ENCODE assay signal across 7 cellular contexts in the genomic region with DNA sequence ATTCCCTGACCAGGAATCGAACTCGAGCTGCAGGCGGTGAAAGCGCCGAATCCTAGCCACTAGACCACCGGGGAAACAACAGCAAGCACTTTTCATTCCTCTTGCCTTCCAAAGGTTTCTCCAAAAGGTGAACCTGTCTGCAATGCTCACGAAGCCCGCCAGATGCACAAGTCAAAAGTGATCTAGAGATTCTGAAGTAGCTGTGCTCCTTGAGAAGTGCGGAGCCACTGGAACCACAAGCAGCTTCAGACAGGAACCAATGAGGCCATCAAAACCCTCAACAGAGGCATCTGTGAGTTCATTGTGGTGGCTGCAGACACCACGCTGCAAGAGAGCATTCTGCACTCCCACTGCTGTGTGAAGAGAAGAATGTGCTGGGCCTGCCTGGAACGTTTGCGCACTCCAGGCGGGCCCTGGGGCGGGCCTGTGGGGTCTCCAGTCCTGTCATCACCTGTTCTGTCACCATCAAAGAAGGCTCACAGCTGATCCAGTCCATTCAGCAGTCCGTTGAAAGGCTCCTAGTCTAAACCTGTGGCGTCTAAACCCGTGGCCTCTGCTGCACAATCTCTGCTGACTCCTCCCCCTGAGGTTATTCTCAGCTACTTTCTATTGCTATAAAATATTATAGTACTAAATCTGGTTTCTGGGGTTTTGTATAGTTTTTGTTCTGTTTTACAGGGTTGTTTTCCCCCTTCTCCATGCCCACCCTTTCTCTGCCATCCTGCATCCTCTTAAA.
A peak's percentile ranks its signal among the peaks of the same experiment; 100 is the strongest.
DNase-seq lines count a peak whose midpoint lies in the region; ATAC-seq and TF ChIP-seq lines count a peak whose summit lies in the region.
"Not testable (repeated sequence)": the region's sequence is repeated elsewhere in the genome, so short reads cannot be mapped to it uniquely, and the experiment has no call there.

No MANE protein-coding gene starts in this region.

- not testable (repeated sequence) for H3K4me1 ChIP-seq in Peyer's patch, lower lobe of right lung

- not testable (repeated sequence) for H3K9me3 ChIP-seq in Peyer's patch, lower lobe of right lung

- intact Hi-C loops in lower lobe of right lung (cut with DNase I), result not testable (repeated sequence)

- not testable (repeated sequence) for H3K4me3 ChIP-seq in Peyer's patch, lower lobe of right lung

- TF ChIP-seq CTCF in Peyer's patch (IDR thresholded peaks at IDR 0.05); lower lobe of right lung (IDR thresholded peaks at IDR 0.05): not testable (repeated sequence)

- not testable (repeated sequence) for H3K27ac ChIP-seq in Peyer's patch, lower lobe of right lung

- peak; percentile 47 to 52 for ATAC-seq in lower lobe of right lung

- TF ChIP-seq POLR2A in Peyer's patch (IDR thresholded peaks at IDR 0.05), result not testable (repeated sequence)

- not testable (repeated sequence) for H3K27me3 ChIP-seq in Peyer's patch; lower lobe of right lung (ENCODE audit: low read depth)

- DNase-seq in Peyer's patch (peak in 2 of 3 donors; percentile 31 to 64), activated T-cell treated with anti-CD3 and anti-CD28 coated beads for 48 hours (ENCODE audit: low read depth) (peak; percentile 7), lower lobe of right lung (peak; percentile 26)
- DNase-seq in activated CD4-positive, alpha-beta T cell treated with anti-CD3 and anti-CD28 coated beads, Interleukin-2, amount 50 U/mL, for 48 hours, result peak; percentile 3 to 6
- peak; percentile 6 for DNase-seq in activated gamma-delta T cell treated with anti-CD3 and anti-CD28 coated beads, Interleukin-2, amount 50 U/mL, for 16 hours (ENCODE audit: low read depth)
- DNase-seq in central memory CD4-positive, alpha-beta T cell, result peak; percentile 28
- DNase-seq in stimulated activated CD4-positive, alpha-beta T cell treated with anti-CD3 and anti-CD28 coated beads, Interleukin-4, amount 100 ng/mL, for 24 hours, result peak; percentile 3

- not testable (repeated sequence) for H3K36me3 ChIP-seq in Peyer's patch, lower lobe of right lung
